In the genomic region with DNA sequence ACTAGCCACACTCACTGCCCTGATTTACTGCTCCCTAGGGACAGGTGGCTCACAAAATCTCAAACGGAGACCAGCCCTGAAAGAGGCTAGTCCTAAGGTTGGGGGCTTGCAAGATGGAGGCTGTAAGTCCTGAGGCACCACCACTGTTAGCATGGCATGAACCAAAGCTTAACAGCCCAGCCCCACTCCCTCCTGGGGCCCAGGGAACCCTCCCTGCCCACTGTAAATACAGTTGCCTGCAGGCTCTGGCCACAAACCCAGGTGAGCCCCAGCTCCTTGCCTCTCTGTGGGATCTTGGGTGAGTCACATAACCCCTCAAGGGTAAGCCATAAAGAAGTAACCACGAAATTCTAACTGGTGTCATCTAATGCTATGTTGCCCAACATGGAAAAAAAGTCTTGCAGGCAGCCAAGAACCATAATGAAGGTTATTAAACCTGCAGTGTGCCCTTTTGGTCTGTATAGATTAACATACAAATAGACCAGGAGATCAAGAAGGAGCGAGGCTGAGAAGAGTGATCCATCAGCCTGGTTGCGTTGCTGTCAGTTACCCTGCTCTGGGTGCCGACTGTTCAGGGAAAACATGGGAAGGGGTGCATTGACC, we compare ENCODE assay signal across 2 cellular contexts.
TF ChIP-seq lines count a peak whose summit lies in the region.

No MANE protein-coding gene starts in this region.

TF ChIP-seq in SK-N-SH treated with all-trans-retinoic acid at 6 μM for 48 hours, 23 proteins besides CTCF, POLR2A, EP300 and RAD21:
- TF ChIP-seq PATZ1 (CRISPR knock-in tag; IDR thresholded peaks at IDR 0.05; ENCODE audit: borderline replicate concordance) (0 out of 2 replicates have a peak, but pooled peaks have one; percentile 14), OSR1 (CRISPR knock-in tag; IDR thresholded peaks at IDR 0.05) (no peak), ESRRG (CRISPR knock-in tag; IDR thresholded peaks at IDR 0.05) (no peak), BACH2 (CRISPR knock-in tag; IDR thresholded peaks at IDR 0.05; ENCODE audit: borderline replicate concordance) (no peak), CREB5 (CRISPR knock-in tag; IDR thresholded peaks at IDR 0.05; ENCODE audit: low read depth) (no peak; the same call in 1 of the 2 replicates)
- TF ChIP-seq, protein P1, sequence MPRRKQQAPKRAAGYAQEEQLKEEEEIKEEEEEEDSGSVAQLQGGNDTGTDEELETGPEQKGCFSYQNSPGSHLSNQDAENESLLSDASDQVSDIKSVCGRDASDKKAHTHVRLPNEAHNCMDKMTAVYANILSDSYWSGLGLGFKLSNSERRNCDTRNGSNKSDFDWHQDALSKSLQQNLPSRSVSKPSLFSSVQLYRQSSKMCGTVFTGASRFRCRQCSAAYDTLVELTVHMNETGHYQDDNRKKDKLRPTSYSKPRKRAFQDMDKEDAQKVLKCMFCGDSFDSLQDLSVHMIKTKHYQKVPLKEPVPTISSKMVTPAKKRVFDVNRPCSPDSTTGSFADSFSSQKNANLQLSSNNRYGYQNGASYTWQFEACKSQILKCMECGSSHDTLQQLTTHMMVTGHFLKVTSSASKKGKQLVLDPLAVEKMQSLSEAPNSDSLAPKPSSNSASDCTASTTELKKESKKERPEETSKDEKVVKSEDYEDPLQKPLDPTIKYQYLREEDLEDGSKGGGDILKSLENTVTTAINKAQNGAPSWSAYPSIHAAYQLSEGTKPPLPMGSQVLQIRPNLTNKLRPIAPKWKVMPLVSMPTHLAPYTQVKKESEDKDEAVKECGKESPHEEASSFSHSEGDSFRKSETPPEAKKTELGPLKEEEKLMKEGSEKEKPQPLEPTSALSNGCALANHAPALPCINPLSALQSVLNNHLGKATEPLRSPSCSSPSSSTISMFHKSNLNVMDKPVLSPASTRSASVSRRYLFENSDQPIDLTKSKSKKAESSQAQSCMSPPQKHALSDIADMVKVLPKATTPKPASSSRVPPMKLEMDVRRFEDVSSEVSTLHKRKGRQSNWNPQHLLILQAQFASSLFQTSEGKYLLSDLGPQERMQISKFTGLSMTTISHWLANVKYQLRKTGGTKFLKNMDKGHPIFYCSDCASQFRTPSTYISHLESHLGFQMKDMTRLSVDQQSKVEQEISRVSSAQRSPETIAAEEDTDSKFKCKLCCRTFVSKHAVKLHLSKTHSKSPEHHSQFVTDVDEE (CRISPR knock-in tag; IDR thresholded peaks at IDR 0.05) = no peak

TF ChIP-seq in SK-N-SH, 30 proteins besides CTCF, POLR2A, EP300 and RAD21:
- TF ChIP-seq, protein P2, sequence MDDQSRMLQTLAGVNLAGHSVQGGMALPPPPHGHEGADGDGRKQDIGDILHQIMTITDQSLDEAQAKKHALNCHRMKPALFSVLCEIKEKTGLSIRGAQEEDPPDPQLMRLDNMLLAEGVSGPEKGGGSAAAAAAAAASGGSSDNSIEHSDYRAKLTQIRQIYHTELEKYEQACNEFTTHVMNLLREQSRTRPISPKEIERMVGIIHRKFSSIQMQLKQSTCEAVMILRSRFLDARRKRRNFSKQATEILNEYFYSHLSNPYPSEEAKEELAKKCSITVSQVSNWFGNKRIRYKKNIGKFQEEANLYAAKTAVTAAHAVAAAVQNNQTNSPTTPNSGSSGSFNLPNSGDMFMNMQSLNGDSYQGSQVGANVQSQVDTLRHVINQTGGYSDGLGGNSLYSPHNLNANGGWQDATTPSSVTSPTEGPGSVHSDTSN (IDR thresholded peaks at IDR 0.05) = no peak
- TF ChIP-seq, protein P3, sequence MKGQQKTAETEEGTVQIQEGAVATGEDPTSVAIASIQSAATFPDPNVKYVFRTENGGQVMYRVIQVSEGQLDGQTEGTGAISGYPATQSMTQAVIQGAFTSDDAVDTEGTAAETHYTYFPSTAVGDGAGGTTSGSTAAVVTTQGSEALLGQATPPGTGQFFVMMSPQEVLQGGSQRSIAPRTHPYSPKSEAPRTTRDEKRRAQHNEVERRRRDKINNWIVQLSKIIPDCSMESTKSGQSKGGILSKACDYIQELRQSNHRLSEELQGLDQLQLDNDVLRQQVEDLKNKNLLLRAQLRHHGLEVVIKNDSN (IDR thresholded peaks at IDR 0.05; ENCODE audit: borderline replicate concordance, low read depth) = no peak
- no peak for TF ChIP-seq TEAD4 (IDR thresholded peaks at IDR 0.05; ENCODE audit: borderline replicate concordance, insufficient read depth)
- TF ChIP-seq MAX (IDR thresholded peaks at IDR 0.05; ENCODE audit: low read depth) = no peak
- no peak for TF ChIP-seq GATA2 (CRISPR knock-in tag; IDR thresholded peaks at IDR 0.05)
- no peak for TF ChIP-seq RCOR1 (IDR thresholded peaks at IDR 0.05; ENCODE audit: low read length)
- TF ChIP-seq CHD2 (IDR thresholded peaks at IDR 0.05; ENCODE audit: low read length, partially characterized antibody) = no peak
- TF ChIP-seq FOXM1 (IDR thresholded peaks at IDR 0.05; ENCODE audit: low read depth) = no peak
- no peak for TF ChIP-seq SMC3 (IDR thresholded peaks at IDR 0.05; ENCODE audit: low read depth, low read length)
- TF ChIP-seq ELF1 (IDR thresholded peaks at IDR 0.05) = no peak
- TF ChIP-seq YY1 (IDR thresholded peaks at IDR 0.05; ENCODE audit: low read depth) = no peak
- TF ChIP-seq SIN3A (IDR thresholded peaks at IDR 0.05; ENCODE audit: borderline replicate concordance, low read depth, low read length) = no peak
- TF ChIP-seq FOSL2 (IDR thresholded peaks at IDR 0.05; ENCODE audit: borderline replicate concordance, low read depth) = no peak
- no peak for TF ChIP-seq TCF12 (IDR thresholded peaks at IDR 0.05)
- no peak for TF ChIP-seq IRF3 (IDR thresholded peaks at IDR 0.05; ENCODE audit: low read depth, low read length)
- TF ChIP-seq JUND (IDR thresholded peaks at IDR 0.05) = no peak
- TF ChIP-seq TAF1 (IDR thresholded peaks at IDR 0.05; ENCODE audit: borderline replicate concordance, low read depth, low read length) = no peak
- TF ChIP-seq, protein P4, sequence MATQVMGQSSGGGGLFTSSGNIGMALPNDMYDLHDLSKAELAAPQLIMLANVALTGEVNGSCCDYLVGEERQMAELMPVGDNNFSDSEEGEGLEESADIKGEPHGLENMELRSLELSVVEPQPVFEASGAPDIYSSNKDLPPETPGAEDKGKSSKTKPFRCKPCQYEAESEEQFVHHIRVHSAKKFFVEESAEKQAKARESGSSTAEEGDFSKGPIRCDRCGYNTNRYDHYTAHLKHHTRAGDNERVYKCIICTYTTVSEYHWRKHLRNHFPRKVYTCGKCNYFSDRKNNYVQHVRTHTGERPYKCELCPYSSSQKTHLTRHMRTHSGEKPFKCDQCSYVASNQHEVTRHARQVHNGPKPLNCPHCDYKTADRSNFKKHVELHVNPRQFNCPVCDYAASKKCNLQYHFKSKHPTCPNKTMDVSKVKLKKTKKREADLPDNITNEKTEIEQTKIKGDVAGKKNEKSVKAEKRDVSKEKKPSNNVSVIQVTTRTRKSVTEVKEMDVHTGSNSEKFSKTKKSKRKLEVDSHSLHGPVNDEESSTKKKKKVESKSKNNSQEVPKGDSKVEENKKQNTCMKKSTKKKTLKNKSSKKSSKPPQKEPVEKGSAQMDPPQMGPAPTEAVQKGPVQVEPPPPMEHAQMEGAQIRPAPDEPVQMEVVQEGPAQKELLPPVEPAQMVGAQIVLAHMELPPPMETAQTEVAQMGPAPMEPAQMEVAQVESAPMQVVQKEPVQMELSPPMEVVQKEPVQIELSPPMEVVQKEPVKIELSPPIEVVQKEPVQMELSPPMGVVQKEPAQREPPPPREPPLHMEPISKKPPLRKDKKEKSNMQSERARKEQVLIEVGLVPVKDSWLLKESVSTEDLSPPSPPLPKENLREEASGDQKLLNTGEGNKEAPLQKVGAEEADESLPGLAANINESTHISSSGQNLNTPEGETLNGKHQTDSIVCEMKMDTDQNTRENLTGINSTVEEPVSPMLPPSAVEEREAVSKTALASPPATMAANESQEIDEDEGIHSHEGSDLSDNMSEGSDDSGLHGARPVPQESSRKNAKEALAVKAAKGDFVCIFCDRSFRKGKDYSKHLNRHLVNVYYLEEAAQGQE (IDR thresholded peaks at IDR 0.05; ENCODE audit: low read depth, low read length) = no peak
- TF ChIP-seq, protein P5, sequence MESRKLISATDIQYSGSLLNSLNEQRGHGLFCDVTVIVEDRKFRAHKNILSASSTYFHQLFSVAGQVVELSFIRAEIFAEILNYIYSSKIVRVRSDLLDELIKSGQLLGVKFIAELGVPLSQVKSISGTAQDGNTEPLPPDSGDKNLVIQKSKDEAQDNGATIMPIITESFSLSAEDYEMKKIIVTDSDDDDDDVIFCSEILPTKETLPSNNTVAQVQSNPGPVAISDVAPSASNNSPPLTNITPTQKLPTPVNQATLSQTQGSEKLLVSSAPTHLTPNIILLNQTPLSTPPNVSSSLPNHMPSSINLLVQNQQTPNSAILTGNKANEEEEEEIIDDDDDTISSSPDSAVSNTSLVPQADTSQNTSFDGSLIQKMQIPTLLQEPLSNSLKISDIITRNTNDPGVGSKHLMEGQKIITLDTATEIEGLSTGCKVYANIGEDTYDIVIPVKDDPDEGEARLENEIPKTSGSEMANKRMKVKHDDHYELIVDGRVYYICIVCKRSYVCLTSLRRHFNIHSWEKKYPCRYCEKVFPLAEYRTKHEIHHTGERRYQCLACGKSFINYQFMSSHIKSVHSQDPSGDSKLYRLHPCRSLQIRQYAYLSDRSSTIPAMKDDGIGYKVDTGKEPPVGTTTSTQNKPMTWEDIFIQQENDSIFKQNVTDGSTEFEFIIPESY (IDR thresholded peaks at IDR 0.05; ENCODE audit: borderline replicate concordance, low read depth) = no peak
- TF ChIP-seq NRF1 (IDR thresholded peaks at IDR 0.05; ENCODE audit: low read depth, low read length) = no peak
